In genomic region chr20:49483706-49484101, GRCh38 we compare ENCODE assay signal across 8 cellular contexts. TPM values are rescaled to one million over a fixed set of nuclear protein-coding genes. Genes with fewer than 3 reads are reported as not detected.
DNase-seq lines count a peak whose midpoint lies in the region; ATAC-seq and TF ChIP-seq lines count a peak whose summit lies in the region.

No MANE protein-coding gene starts in this region.

- DNase-seq in Calu3 (no peak), PC-9 (no peak), glutamatergic neuron (peak; percentile 45), gastrocnemius medialis (no peak), OCI-M1 (lab: John Stamatoyannopoulos, UW) (no peak), NCI-H2196 treated with DMSO at 0.1 percent for 48 hours (lab: John Stamatoyannopoulos, UW; ENCODE audit: unreplicated experiment) (no peak)
- DNase-seq in activated CD4-positive, alpha-beta T cell treated with anti-CD3 and anti-CD28 coated beads for 4 hours: no peak

- peaks cover 5% of the 10 kb centered on the region for H3K36me3 Mint-ChIP-seq in Calu3 (ENCODE audit: insufficient read depth, unreplicated experiment)
- no peaks in the 10 kb centered on the region for H3K36me3 Mint-ChIP-seq in glutamatergic neuron (ENCODE audit: unreplicated experiment)

- H3K4me3 Mint-ChIP-seq in Calu3 (ENCODE audit: low read depth, unreplicated experiment) (peak overlapping the region; percentile 70), glutamatergic neuron (ENCODE audit: unreplicated experiment) (peak overlapping the region; percentile 65)

- TF ChIP-seq CTCF in Calu3 (IDR thresholded peaks at IDR 0.05; ENCODE audit: unreplicated experiment) (no peak), PC-9 (conservative IDR thresholded peaks at IDR 0.05) (no peak), glutamatergic neuron (IDR thresholded peaks at IDR 0.05; ENCODE audit: partially characterized antibody, unreplicated experiment) (no peak), gastrocnemius medialis (IDR thresholded peaks at IDR 0.05 in 4 of 5, conservative IDR thresholded peaks at IDR 0.05 in 1 of 5) (no peak)

- H3K4me3 ChIP-seq in PC-9 (no peak overlapping the region), gastrocnemius medialis (peak overlapping the region; percentile 42 to 62 (median 61))

- H3K27ac Mint-ChIP-seq in Calu3 (ENCODE audit: unreplicated experiment): no peak overlapping the region
- H3K27ac Mint-ChIP-seq in glutamatergic neuron (ENCODE audit: unreplicated experiment): no peak overlapping the region

- BruUV-seq in Calu3 (replicated peaks; lab: Mats Ljungman, UMichigan) (no TSS peak), PC-9 (replicated peaks; lab: Mats Ljungman, UMichigan) (no TSS peak)

- 0 out of 2 replicates have a peak, but pooled peaks cover 6% of the 10 kb centered on the region for H3K4me1 ChIP-seq in PC-9 (replicated peaks; ENCODE audit: insufficient read depth)
- H3K4me1 ChIP-seq in gastrocnemius medialis: peaks cover 5 to 39% of the 10 kb centered on the region in 2 donors

- TF ChIP-seq POLR2A in gastrocnemius medialis (IDR thresholded peaks at IDR 0.05): no peak

- H4K20me1 ChIP-seq in PC-9 (ENCODE audit: insufficient read depth): no peaks in the 10 kb centered on the region

- H3K27me3 ChIP-seq in PC-9 (ENCODE audit: insufficient read depth, low read depth) (peaks cover 41% of the 10 kb centered on the region), gastrocnemius medialis (no peaks in the 10 kb centered on the region)

- CTCF ChIA-PET in Calu3 (lab: Charles Lee) (interaction anchor here (0.6 to 2.0 kb wide), 19 partner anchors 9 to 196 kb away, joined by 3 to 22 read pairs (median 4); no protein-coding TSS in a partner anchor), PC-9 (lab: Charles Lee) (interaction anchor here (0.5 to 1.5 kb wide), 6 partner anchors 13 to 427 kb away, joined by 3 to 9 read pairs (median 4); no protein-coding TSS in a partner anchor)

- H3K27ac ChIP-seq in PC-9 (no peak overlapping the region), gastrocnemius medialis (peak overlapping the region in 2 of 4 donors; percentile 28 to 76)

- H3F3A ChIP-seq in PC-9 (ENCODE audit: insufficient read depth, low read depth): peaks cover 7% of the 10 kb centered on the region; the same call in 1 of the 2 replicates

- H3K4me2 ChIP-seq in PC-9: peak overlapping the region; percentile 62

- no peaks in the 10 kb centered on the region for H3K9me2 ChIP-seq in PC-9 (ENCODE audit: insufficient read depth)

- H3K36me3 ChIP-seq in PC-9 (ENCODE audit: low read depth) (no peaks in the 10 kb centered on the region), gastrocnemius medialis (no peaks in the 10 kb centered on the region)

- no peaks in the 10 kb centered on the region for H3K4me1 Mint-ChIP-seq in Calu3 (ENCODE audit: low read depth, unreplicated experiment)
- peaks cover 7% of the 10 kb centered on the region for H3K4me1 Mint-ChIP-seq in glutamatergic neuron (ENCODE audit: low read depth, unreplicated experiment)

- H2AFZ ChIP-seq in PC-9: no peak overlapping the region

- H3K27me3 Mint-ChIP-seq in Calu3 (ENCODE audit: unreplicated experiment) (peaks cover 100% of the 10 kb centered on the region), glutamatergic neuron (ENCODE audit: unreplicated experiment) (peaks cover 30% of the 10 kb centered on the region)

- in situ Hi-C loops in gastrocnemius medialis (cut with MboI; ENCODE audit: low sequenced_read_pairs in 4 of 4): loop anchor here in 2 of 4 donors (5.0 to 10.0 kb wide), 2 partner anchors 146 to 149 kb away; no protein-coding TSS in a partner anchor

- peak; percentile 36 to 37 for ATAC-seq in gastrocnemius medialis
- no peak for ATAC-seq in HG03432 (IDR thresholded peaks at IDR 0.05; ENCODE audit: unreplicated experiment)

- no peaks in the 10 kb centered on the region for H3K79me2 ChIP-seq in PC-9 (ENCODE audit: low read depth)

- H3K9me3 ChIP-seq in PC-9 (ENCODE audit: insufficient read depth, low read depth): no peaks in the 10 kb centered on the region
- H3K9me3 ChIP-seq in gastrocnemius medialis: no peaks in the 10 kb centered on the region

- POLR2A ChIA-PET in PC-9 (lab: Charles Lee; ENCODE audit: unreplicated experiment): no interaction called here

- H3K9me3 Mint-ChIP-seq in Calu3 (ENCODE audit: low read depth, unreplicated experiment) (no peaks in the 10 kb centered on the region), glutamatergic neuron (ENCODE audit: unreplicated experiment) (no peaks in the 10 kb centered on the region)

- intact Hi-C loops in Calu3 (cut with micrococcal nuclease; ENCODE audit: unreplicated experiment): loop anchor here (1.0 to 2.0 kb wide), 2 partner anchors 25 to 149 kb away; no protein-coding TSS in a partner anchor
- intact Hi-C loops in PC-9 (cut with micrococcal nuclease; ENCODE audit: unreplicated experiment): loop anchor here (1.0 kb wide), 1 partner anchor 149 kb away; no protein-coding TSS in a partner anchor
- intact Hi-C loops in gastrocnemius medialis (cut with DNase I; ENCODE audit: low total_unique reads): loop anchor here (1.0 to 5.0 kb wide), 4 partner anchors 25 to 149 kb away; no protein-coding TSS in a partner anchor

RNA-seq across cellular contexts. Expression of gene KCNB1, which starts 1.2 kb away (rescaled TPM):
- total RNA-seq in Calu3 (2022) (not detected in 2 replicates), PC-9 (2021) (0.04 TPM in 1 of 2 replicates, not detected in the other), glutamatergic neuron (ENCODE audit: unreplicated experiment) (3.1 TPM), gastrocnemius medialis (10 to 100 TPM in 2 of 4 donors, 1 to 10 TPM in 2; 6.6 to 34.7 (median 9.4) TPM)
